Comparison of ENCODE assay signal across 18 cellular contexts in the genomic region with DNA sequence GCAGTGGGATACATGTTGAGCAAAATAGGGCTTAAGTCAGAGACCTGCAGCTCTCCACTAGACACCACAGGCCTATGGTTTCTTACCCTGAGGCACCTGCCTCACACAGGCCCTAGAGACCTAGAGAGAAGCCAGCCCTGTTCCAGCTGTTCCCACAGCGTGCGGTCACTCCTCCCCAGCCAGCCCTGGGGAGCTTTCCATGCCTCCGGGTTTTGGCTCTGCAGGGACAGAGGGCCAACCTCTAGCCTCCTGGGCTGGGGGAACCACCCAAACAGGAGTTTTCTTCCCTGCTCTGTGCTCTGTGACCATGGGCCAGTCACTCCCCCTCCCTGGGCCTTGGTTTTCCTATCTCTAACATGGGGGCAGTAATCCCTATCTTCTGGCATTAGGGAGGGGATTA. TPM values are rescaled to one million over a fixed set of nuclear protein-coding genes. Genes with fewer than 3 reads are reported as not detected.
DNase-seq lines count a peak whose midpoint lies in the region; ATAC-seq and TF ChIP-seq lines count a peak whose summit lies in the region.
"Had no signal": no experiment of that assay in that cellular context is flagged by ENCODE, and none has a peak within 500 bp of the region (broad histone marks: within the 10 kb centered on the region; RNA-seq: fewer than 3 reads in every experiment).

No MANE protein-coding gene starts in this region.

- no peak overlapping the region for H3K27ac Mint-ChIP-seq in natural killer cell treated with Interleukin-12 subunit alpha and Interleukin-12 subunit beta and Interleukin-15 and Interleukin-18, amount 100 ng/mL, for 72 hours
- no peak overlapping the region for H3K27ac Mint-ChIP-seq in natural killer cell
- H3K27ac Mint-ChIP-seq: GM23338 had no signal

- DNase-seq in natural killer cell treated with Interleukin-12 subunit alpha and Interleukin-12 subunit beta and Interleukin-15 and Interleukin-18, amount 100 ng/mL, for 72 hours (ENCODE audit: low spot score), result peak; percentile 23
- DNase-seq in natural killer cell (no peak), NCI-H69 (lab: John Stamatoyannopoulos, UW) (peak; percentile 77), myocyte (ENCODE audit: low read depth) (peak; percentile 58), amygdala (lab: John Stamatoyannopoulos, UW) (no peak), mesenteric fat pad (ENCODE audit: low spot score) (no peak), NCI-H1092 (lab: John Stamatoyannopoulos, UW) (no peak), T-helper 1 cell (no peak)
- DNase-seq: DMS 273 treated with DMSO at 0.1 percent for 48 hours, KBM-7, NCI-H1436, NCI-H2029, NCI-H2171, NCI-H446, NCI-H748 treated with DMSO at 0.1 percent for 48 hours, PC-3 had no signal

- no peak for TF ChIP-seq CTCF in natural killer cell (IDR thresholded peaks at IDR 0.05)

- no peaks in the 10 kb centered on the region for H3K9me3 Mint-ChIP-seq in natural killer cell treated with Interleukin-12 subunit alpha and Interleukin-12 subunit beta and Interleukin-15 and Interleukin-18, amount 100 ng/mL, for 72 hours
- H3K9me3 Mint-ChIP-seq in natural killer cell, result no peaks in the 10 kb centered on the region
- H3K9me3 Mint-ChIP-seq: GM23338 had no signal

- peaks cover 0 to 8% of the 10 kb centered on the region in 2 donors for H3K27me3 Mint-ChIP-seq in natural killer cell treated with Interleukin-12 subunit alpha and Interleukin-12 subunit beta and Interleukin-15 and Interleukin-18, amount 100 ng/mL, for 72 hours
- H3K27me3 Mint-ChIP-seq in natural killer cell (ENCODE audit: low read depth in 2 of 2), result peaks cover 0 to 12% of the 10 kb centered on the region in 2 donors

- H3K36me3 Mint-ChIP-seq in natural killer cell treated with Interleukin-12 subunit alpha and Interleukin-12 subunit beta and Interleukin-15 and Interleukin-18, amount 100 ng/mL, for 72 hours, result no peaks in the 10 kb centered on the region
- H3K36me3 Mint-ChIP-seq in natural killer cell, result no peaks in the 10 kb centered on the region

- H3K4me3 Mint-ChIP-seq in natural killer cell treated with Interleukin-12 subunit alpha and Interleukin-12 subunit beta and Interleukin-15 and Interleukin-18, amount 100 ng/mL, for 72 hours, result no peak overlapping the region
- no peak overlapping the region for H3K4me3 Mint-ChIP-seq in natural killer cell
- H3K4me3 Mint-ChIP-seq: GM23338 had no signal

- ATAC-seq in natural killer cell treated with Interleukin-12 subunit alpha and Interleukin-12 subunit beta and Interleukin-15 and Interleukin-18, amount 100 ng/mL, for 72 hours, result no peak
- ATAC-seq in natural killer cell, result no peak
- ATAC-seq: GM23338, PC-3 had no signal

- intact Hi-C loops in natural killer cell (cut with micrococcal nuclease), result no loop called here

- H3K4me1 Mint-ChIP-seq in natural killer cell treated with Interleukin-12 subunit alpha and Interleukin-12 subunit beta and Interleukin-15 and Interleukin-18, amount 100 ng/mL, for 72 hours (ENCODE audit: low read depth in 2 of 2), result no peaks in the 10 kb centered on the region
- no peaks in the 10 kb centered on the region for H3K4me1 Mint-ChIP-seq in natural killer cell

RNA-seq across cellular contexts. Expression of gene SH2B2, which starts 33.0 kb away (rescaled TPM):
- total RNA-seq in natural killer cell treated with Interleukin-12 subunit alpha and Interleukin-12 subunit beta and Interleukin-15 and Interleukin-18, amount 100 ng/mL, for 72 hours, result 1 to 10 TPM; 2.4 to 4.9 TPM
- total RNA-seq in natural killer cell (1 to 10 TPM; 1.6 to 2.9 (median 2.0) TPM), myocyte (32.1 and 51.6 TPM in 2 replicates), mesenteric fat pad (8.9 TPM)
- 7.6 TPM for polyA plus RNA-seq in myocyte (2012)

RNA-seq across cellular contexts. Expression of gene SPDYE6, which starts 36.6 kb away (rescaled TPM):
- total RNA-seq in natural killer cell treated with Interleukin-12 subunit alpha and Interleukin-12 subunit beta and Interleukin-15 and Interleukin-18, amount 100 ng/mL, for 72 hours, result not detected
- total RNA-seq in natural killer cell (not detected), myocyte (not detected in 2 replicates), mesenteric fat pad (not detected)
- 4.5 TPM for polyA plus RNA-seq in myocyte (2012)
- total RNA-seq: A172, GM23338, PC-3 had no signal
- polyA plus RNA-seq: GM23338 had no signal

Comparison
In these comparisons a context has a peak if more than half of its experiments do, and no peak if none do; other contexts are left out.
1. DNase-seq: peak in natural killer cell treated with Interleukin-12 subunit alpha and Interleukin-12 subunit beta and Interleukin-15 and Interleukin-18, amount 100 ng/mL, for 72 hours (single experiment), NCI-H69 (single experiment) and myocyte (single experiment); none in natural killer cell (single experiment), amygdala (0 of 56), mesenteric fat pad (single experiment), NCI-H1092 (single experiment) and T-helper 1 cell (0 of 5).